Comparison of ENCODE assay signal across 24 cellular contexts in the genomic region with DNA sequence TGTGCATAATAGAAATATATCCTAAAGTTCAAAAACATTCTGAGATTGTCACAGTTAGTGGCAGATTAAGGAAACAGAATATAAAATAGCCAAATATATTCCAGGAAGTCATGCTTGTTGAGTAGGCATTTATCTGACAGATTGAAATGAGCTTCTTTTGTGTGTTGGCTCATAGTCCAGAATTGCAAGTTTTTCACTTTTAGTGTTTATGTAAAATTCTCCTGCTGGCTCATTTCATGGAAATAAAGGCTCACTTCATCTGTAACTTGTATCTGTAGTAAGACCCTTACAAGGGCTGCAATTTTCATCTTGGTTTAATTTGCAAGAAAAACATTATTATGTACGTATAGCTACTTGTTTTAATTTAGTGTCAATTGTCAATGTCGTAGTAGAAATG.
A peak's percentile ranks its signal among the peaks of the same experiment; 100 is the strongest.
DNase-seq lines count a peak whose midpoint lies in the region; ATAC-seq and TF ChIP-seq lines count a peak whose summit lies in the region.
"Had no signal": no experiment of that assay in that cellular context is flagged by ENCODE, and none has a peak within 500 bp of the region (broad histone marks: within the 10 kb centered on the region; RNA-seq: fewer than 3 reads in every experiment).

No MANE protein-coding gene starts in this region.

- WGBS in smooth muscle cell (ENCODE audit: low lambda C conversion rate), result 92% methylated on average over 2 of the region's 2 CpGs

- H3K9me3 ChIP-seq in HUES48 (ENCODE audit: control insufficient read depth, insufficient read depth, low read length) (no peaks in the 10 kb centered on the region), smooth muscle cell (replicated peaks; ENCODE audit: low read depth) (no peaks in the 10 kb centered on the region), HAP-1 (no peaks in the 10 kb centered on the region)
- H3K9me3 ChIP-seq in naive thymus-derived CD4-positive, alpha-beta T cell (ENCODE audit: control insufficient read depth in 2 of 3, low read length in 3 of 3), result no peaks in the 10 kb centered on the region
- H3K9me3 ChIP-seq: BLaER1 treated with 17β-estradiol and CSF1 and Interleukin-3, amounts not matched to agents 10 nM and 100 nM; body of pancreas had no signal

- CTCF ChIA-PET in naive thymus-derived CD4-positive, alpha-beta T cell (lab: Charles Lee), result interaction anchor here (0.6 kb wide), 1 partner anchor 402 kb away, joined by 3 read pairs; no protein-coding TSS in a partner anchor

- in situ Hi-C loops in HAP-1 (cut with MboI; ENCODE audit: low sequenced_read_pairs), result no loop called here

- no peaks in the 10 kb centered on the region for H3K9me3 Mint-ChIP-seq in dendritic cell treated with granulocyte-macrophage colony-stimulating factor and Interleukin-4, amounts not matched to agents 40 ng/mL and 50 ng/mL, for 4 days
- H3K9me3 Mint-ChIP-seq in mesothelial cell of epicardium, result no peaks in the 10 kb centered on the region
- peaks cover 0 to 3% (median 0%) of the 10 kb centered on the region in 11 donors for H3K9me3 Mint-ChIP-seq in naive thymus-derived CD4-positive, alpha-beta T cell
- H3K9me3 Mint-ChIP-seq: stimulated activated naive B cell treated with anti-CD40 and anti-IgM and Interleukin-4, amounts not matched to agents 10 μg/mL and 1 μg/mL and 100 μg/mL, for 72 hours; T-cell had no signal

- peaks cover 6% of the 10 kb centered on the region for H3K79me2 ChIP-seq in smooth muscle cell (ENCODE audit: low read depth)

- POLR2A ChIA-PET in naive thymus-derived CD4-positive, alpha-beta T cell (lab: Charles Lee), result no interaction called here

- peaks cover 8% of the 10 kb centered on the region for H3F3A ChIP-seq in smooth muscle cell (ENCODE audit: low read depth)

- no peak overlapping the region for H3K4me3 Mint-ChIP-seq in dendritic cell treated with granulocyte-macrophage colony-stimulating factor and Interleukin-4, amounts not matched to agents 40 ng/mL and 50 ng/mL, for 4 days
- no peak overlapping the region for H3K4me3 Mint-ChIP-seq in mesothelial cell of epicardium
- no peak overlapping the region for H3K4me3 Mint-ChIP-seq in naive thymus-derived CD4-positive, alpha-beta T cell
- H3K4me3 Mint-ChIP-seq: stimulated activated naive B cell treated with anti-CD40 and anti-IgM and Interleukin-4, amounts not matched to agents 10 μg/mL and 1 μg/mL and 100 μg/mL, for 72 hours; T-cell had no signal

- no peak for ATAC-seq in sciatic nerve
- ATAC-seq in naive thymus-derived CD4-positive, alpha-beta T cell, result no peak
- ATAC-seq: K562; left colon; stimulated activated naive B cell treated with anti-CD40 and anti-IgM and Interleukin-4, amounts not matched to agents 10 μg/mL and 1 μg/mL and 100 μg/mL, for 72 hours; T-cell had no signal

- H3K27ac Mint-ChIP-seq in dendritic cell treated with granulocyte-macrophage colony-stimulating factor and Interleukin-4, amounts not matched to agents 40 ng/mL and 50 ng/mL, for 4 days, result peak overlapping the region; percentile 49
- H3K27ac Mint-ChIP-seq in mesothelial cell of epicardium, result peak overlapping the region; percentile 89
- no peak overlapping the region for H3K27ac Mint-ChIP-seq in naive thymus-derived CD4-positive, alpha-beta T cell
- H3K27ac Mint-ChIP-seq: stimulated activated naive B cell treated with anti-CD40 and anti-IgM and Interleukin-4, amounts not matched to agents 10 μg/mL and 1 μg/mL and 100 μg/mL, for 72 hours; T-cell had no signal

- H3K9ac ChIP-seq in HUES48 (ENCODE audit: low read depth, low read length) (no peak overlapping the region; the same call in 1 of the 2 replicates), smooth muscle cell (ENCODE audit: low read depth) (no peak overlapping the region)
- H3K9ac ChIP-seq: BLaER1 treated with 17β-estradiol and CSF1 and Interleukin-3, amounts not matched to agents 10 nM and 100 nM had no signal

- peak overlapping the region; percentile 97 for H3K27ac ChIP-seq in HUES48 (ENCODE audit: low read depth, low read length)
- no peak overlapping the region for H3K27ac ChIP-seq in smooth muscle cell (ENCODE audit: low read depth)
- no peak overlapping the region for H3K27ac ChIP-seq in naive thymus-derived CD4-positive, alpha-beta T cell (ENCODE audit: low read depth, low read length)
- H3K27ac ChIP-seq: BLaER1 treated with 17β-estradiol and CSF1 and Interleukin-3, amounts not matched to agents 10 nM and 100 nM; body of pancreas had no signal

- H3K4me1 ChIP-seq in HUES48 (ENCODE audit: control insufficient read depth, insufficient read depth, low read length), result peaks cover 60% of the 10 kb centered on the region
- peaks cover 23% of the 10 kb centered on the region for H3K4me1 ChIP-seq in smooth muscle cell (ENCODE audit: low read depth)
- peaks cover 44% of the 10 kb centered on the region for H3K4me1 ChIP-seq in HAP-1
- no peaks in the 10 kb centered on the region for H3K4me1 ChIP-seq in naive thymus-derived CD4-positive, alpha-beta T cell (ENCODE audit: control insufficient read depth in 2 of 2, insufficient read depth in 2 of 2, low read length in 2 of 2)

- intact Hi-C loops in dendritic cell treated with granulocyte-macrophage colony-stimulating factor and Interleukin-4, amounts not matched to agents 40 ng/mL and 50 ng/mL, for 4 days (cut with micrococcal nuclease), result no loop called here
- intact Hi-C loops in sciatic nerve (cut with DNase I), result no loop called here
- intact Hi-C loops in naive thymus-derived CD4-positive, alpha-beta T cell (cut with micrococcal nuclease), result no loop called here

- peak overlapping the region; percentile 48 for H3K4me2 ChIP-seq in smooth muscle cell

- H4K20me1 ChIP-seq in smooth muscle cell (ENCODE audit: low read depth), result peaks cover 39% of the 10 kb centered on the region

- TF ChIP-seq CTCF in mesothelial cell of epicardium (IDR thresholded peaks at IDR 0.05; ENCODE audit: unreplicated experiment), result no peak
- no peak for TF ChIP-seq CTCF in smooth muscle cell (IDR thresholded peaks at IDR 0.05; ENCODE audit: borderline replicate concordance, insufficient read depth, poor library complexity, severe bottlenecking)

- H3K36me3 Mint-ChIP-seq in dendritic cell treated with granulocyte-macrophage colony-stimulating factor and Interleukin-4, amounts not matched to agents 40 ng/mL and 50 ng/mL, for 4 days (ENCODE audit: low read depth), result no peaks in the 10 kb centered on the region
- H3K36me3 Mint-ChIP-seq in mesothelial cell of epicardium, result no peaks in the 10 kb centered on the region
- H3K36me3 Mint-ChIP-seq in naive thymus-derived CD4-positive, alpha-beta T cell, result peaks cover 0 to 4% (median 3%) of the 10 kb centered on the region in 5 donors
- H3K36me3 Mint-ChIP-seq: stimulated activated naive B cell treated with anti-CD40 and anti-IgM and Interleukin-4, amounts not matched to agents 10 μg/mL and 1 μg/mL and 100 μg/mL, for 72 hours had no signal

- H3K4me3 ChIP-seq in HUES48 (ENCODE audit: low read depth, low read length), result peak overlapping the region; percentile 33; the same call in 1 of the 2 replicates
- H3K4me3 ChIP-seq in smooth muscle cell, result no peak overlapping the region
- H3K4me3 ChIP-seq in HAP-1, result no peak overlapping the region
- no peak overlapping the region for H3K4me3 ChIP-seq in naive thymus-derived CD4-positive, alpha-beta T cell (ENCODE audit: low read length)
- H3K4me3 ChIP-seq: BLaER1 treated with 17β-estradiol and CSF1 and Interleukin-3, amounts not matched to agents 10 nM and 100 nM; body of pancreas; K562 had no signal

- no peak overlapping the region for H2AFZ ChIP-seq in smooth muscle cell (ENCODE audit: low read depth)

- no peaks in the 10 kb centered on the region for H3K27me3 ChIP-seq in HUES48 (ENCODE audit: control insufficient read depth, insufficient read depth, low read length)
- H3K27me3 ChIP-seq in smooth muscle cell (ENCODE audit: low read depth), result no peaks in the 10 kb centered on the region
- H3K27me3 ChIP-seq in HAP-1 (ENCODE audit: low read depth), result no peaks in the 10 kb centered on the region
- no peaks in the 10 kb centered on the region for H3K27me3 ChIP-seq in naive thymus-derived CD4-positive, alpha-beta T cell (ENCODE audit: control insufficient read depth in 2 of 2, insufficient read depth in 2 of 2, low read length in 2 of 2)
- H3K27me3 ChIP-seq: BLaER1 treated with 17β-estradiol and CSF1 and Interleukin-3, amounts not matched to agents 10 nM and 100 nM; body of pancreas had no signal

- peaks cover 27% of the 10 kb centered on the region for H3K4me1 Mint-ChIP-seq in dendritic cell treated with granulocyte-macrophage colony-stimulating factor and Interleukin-4, amounts not matched to agents 40 ng/mL and 50 ng/mL, for 4 days (ENCODE audit: low read depth)
- peaks cover 59% of the 10 kb centered on the region for H3K4me1 Mint-ChIP-seq in mesothelial cell of epicardium
- peaks cover 5 to 20% (median 9%) of the 10 kb centered on the region in 7 donors for H3K4me1 Mint-ChIP-seq in naive thymus-derived CD4-positive, alpha-beta T cell

- H3K27me3 Mint-ChIP-seq in dendritic cell treated with granulocyte-macrophage colony-stimulating factor and Interleukin-4, amounts not matched to agents 40 ng/mL and 50 ng/mL, for 4 days, result no peaks in the 10 kb centered on the region
- no peaks in the 10 kb centered on the region for H3K27me3 Mint-ChIP-seq in mesothelial cell of epicardium (ENCODE audit: low read depth)
- H3K27me3 Mint-ChIP-seq in naive thymus-derived CD4-positive, alpha-beta T cell, result peaks cover 0 to 2% (median 0%) of the 10 kb centered on the region in 5 donors
- H3K27me3 Mint-ChIP-seq: stimulated activated naive B cell treated with anti-CD40 and anti-IgM and Interleukin-4, amounts not matched to agents 10 μg/mL and 1 μg/mL and 100 μg/mL, for 72 hours; T-cell had no signal

- no peak for DNase-seq in mesothelial cell of epicardium (ENCODE audit: low spot score in 2 of 2, unreplicated experiment in 2 of 2)
- no peak for DNase-seq in smooth muscle cell (lab: John Stamatoyannopoulos, UW; ENCODE audit: unreplicated experiment)
- no peak for DNase-seq in ecto neural progenitor cell (ENCODE audit: low spot score)
- no peak for DNase-seq in HAP-1 (ENCODE audit: low spot score in 2 of 2)
- DNase-seq in sciatic nerve (ENCODE audit: low spot score), result no peak
- no peak for DNase-seq in naive thymus-derived CD4-positive, alpha-beta T cell
- DNase-seq: activated CD4-positive, alpha-beta T cell treated with anti-CD3 and anti-CD28 coated beads, Interleukin-2, amount 50 U/mL, for 4 hours; activated naive CD4-positive, alpha-beta T cell treated with Interleukin-2 at 50 U/mL for 16 hours; body of pancreas; cerebellar nuclear complex; DMS53; left colon; NCI-H1092 treated with DMSO at 0.1 percent for 48 hours; NCI-H187; NCI-H526 treated with DMSO at 0.1 percent for 48 hours; retina; SIG-M5; stimulated activated CD4-positive, alpha-beta T cell treated with anti-CD3 and anti-CD28 coated beads, Interleukin-4, amount 100 ng/mL, for 4 hours; stimulated activated naive B cell treated with anti-CD40 and anti-IgM and Interleukin-4, amounts not matched to agents 10 μg/mL and 1 μg/mL and 100 μg/mL, for 72 hours; T-cell had no signal

- H3K36me3 ChIP-seq in HUES48 (ENCODE audit: control insufficient read depth, insufficient read depth, low read length), result no peaks in the 10 kb centered on the region
- no peaks in the 10 kb centered on the region for H3K36me3 ChIP-seq in smooth muscle cell (ENCODE audit: low read depth)
- H3K36me3 ChIP-seq in HAP-1 (replicated peaks), result no peaks in the 10 kb centered on the region
- H3K36me3 ChIP-seq in naive thymus-derived CD4-positive, alpha-beta T cell (ENCODE audit: control insufficient read depth in 2 of 3, insufficient read depth in 3 of 3, low read length in 3 of 3), result no peaks in the 10 kb centered on the region
- H3K36me3 ChIP-seq: BLaER1 treated with 17β-estradiol and CSF1 and Interleukin-3, amounts not matched to agents 10 nM and 100 nM had no signal

Comparison
In these comparisons a context has a peak if more than half of its experiments do, and no peak if none do; other contexts are left out.
1. H3K27ac Mint-ChIP-seq: peak in dendritic cell treated with granulocyte-macrophage colony-stimulating factor and Interleukin-4, amounts not matched to agents 40 ng/mL and 50 ng/mL, for 4 days (single experiment) and mesothelial cell of epicardium (single experiment); none in naive thymus-derived CD4-positive, alpha-beta T cell (0 of 9).